ENCODE assay signal across 17 cellular contexts in the genomic region with DNA sequence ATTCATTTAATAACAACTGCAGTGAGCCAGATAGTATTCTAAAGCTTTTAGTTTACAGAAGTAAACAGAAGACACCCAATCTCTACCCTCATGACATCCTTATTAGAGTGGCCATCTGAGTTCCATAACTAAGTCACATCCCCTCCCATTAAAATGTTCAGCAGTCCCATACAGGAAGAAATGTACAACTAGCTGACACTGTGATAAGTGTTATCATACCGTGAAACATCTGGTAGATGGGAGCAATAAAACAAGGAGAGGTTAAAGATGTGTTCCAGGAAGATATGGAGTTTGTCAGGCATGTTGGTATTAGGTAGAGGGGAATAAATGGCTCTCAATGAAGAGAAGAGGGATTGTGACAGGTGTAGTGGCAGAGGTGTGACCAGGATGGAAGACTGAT.
DNase-seq lines count a peak whose midpoint lies in the region; ATAC-seq, FAIRE-seq and TF ChIP-seq lines count a peak whose summit lies in the region.
"Had no signal": no experiment of that assay in that cellular context is flagged by ENCODE, and none has a peak within 500 bp of the region (broad histone marks: within the 10 kb centered on the region; RNA-seq: fewer than 3 reads in every experiment).

No MANE protein-coding gene starts in this region.

- TF ChIP-seq POLR2A in A549 (IDR thresholded peaks at IDR 0.05; ENCODE audit: low read length): no peak

- POLR2A ChIA-PET in A549 (lab: Yijun Ruan, JAX): interaction anchor here (1.5 to 1.8 kb wide), 2 partner anchors 13 to 88 kb away, joined by 4 to 15 read pairs; no protein-coding TSS in a partner anchor

- DNase-seq in A549 (ENCODE audit: low read depth in 1 of 2, low spot score in 1 of 2): no peak
- no peak for DNase-seq in ascending aorta (ENCODE audit: low spot score in 2 of 2)
- peak; percentile 53 for DNase-seq in small intestine
- DNase-seq in NCI-H1694 (lab: John Stamatoyannopoulos, UW): no peak
- DNase-seq in NCI-H2029 (lab: John Stamatoyannopoulos, UW): no peak
- DNase-seq in amygdala (lab: John Stamatoyannopoulos, UW): no peak
- DNase-seq: DMS79, GOT3, KBM-7, MV-4-11, NCI-H187, NCI-H226, NCI-H82, PC-9 had no signal

- FAIRE-seq in A549 (lab: Jason Lieb, UNC) (no peak), small intestine (lab: Jason Lieb, UNC) (no peak)
- FAIRE-seq: GM12892, GM18507 had no signal

- H3K36me3 ChIP-seq in ACC112 (ENCODE audit: insufficient read depth, low read length): no peaks in the 10 kb centered on the region
- no peaks in the 10 kb centered on the region for H3K36me3 ChIP-seq in ascending aorta
- no peaks in the 10 kb centered on the region for H3K36me3 ChIP-seq in small intestine (ENCODE audit: control insufficient read depth in 2 of 2, insufficient read depth in 2 of 2, low read length in 2 of 2)

- no peak for ATAC-seq in A549

- H3K4me3 ChIP-seq in A549: no peak overlapping the region
- H3K4me3 ChIP-seq in ACC112 (ENCODE audit: low read depth, low read length): no peak overlapping the region
- H3K4me3 ChIP-seq in ascending aorta: no peak overlapping the region
- H3K4me3 ChIP-seq in small intestine (ENCODE audit: low read depth in 1 of 2, low read length in 2 of 2): no peak overlapping the region
- H3K4me3 ChIP-seq: PC-9 had no signal

- intact Hi-C loops in ascending aorta (cut with DNase I): loop anchor here (5.0 kb wide), 2 partner anchors 82 to 167 kb away; no protein-coding TSS in a partner anchor

- H3K27me3 ChIP-seq in ACC112 (ENCODE audit: insufficient read depth, low read length): no peaks in the 10 kb centered on the region
- no peaks in the 10 kb centered on the region for H3K27me3 ChIP-seq in ascending aorta
- no peaks in the 10 kb centered on the region for H3K27me3 ChIP-seq in small intestine (ENCODE audit: control insufficient read depth in 2 of 2, insufficient read depth in 2 of 2, low read length in 2 of 2)

- WGBS in A549 (ENCODE audit: missing lambda C conversion rate): 96% methylated on average over 1 of the region's 1 CpG
- WGBS in small intestine, 3 donors: 25 to 57% (median 29%) methylated on average over 1 of the region's 1 CpG

- H3K79me2 ChIP-seq in ACC112 (ENCODE audit: control insufficient read depth, insufficient read depth, low read length, unreplicated experiment): no peaks in the 10 kb centered on the region

- H3K27ac ChIP-seq in A549: peak overlapping the region; percentile 55 to 79; a peak in 5 of 6 replicates
- H3K27ac ChIP-seq in ACC112 (ENCODE audit: low read depth, low read length): 0 out of 2 replicates have a peak overlapping the region, but pooled peaks have one; percentile 31
- peak overlapping the region; percentile 76 to 82 for H3K27ac ChIP-seq in ascending aorta
- no peak overlapping the region for H3K27ac ChIP-seq in small intestine (ENCODE audit: low read depth in 1 of 2, low read length in 1 of 2)
- H3K27ac ChIP-seq: PC-9 had no signal

- TF ChIP-seq CTCF in A549 (IDR thresholded peaks at IDR 0.05) (no peak), ascending aorta (IDR thresholded peaks at IDR 0.05) (no peak)

- TF ChIP-seq RAD21 in A549 (conservative IDR thresholded peaks at IDR 0.05 in 1 of 2, IDR thresholded peaks at IDR 0.05 in 1 of 2): no peak

- H3K4me1 ChIP-seq in A549 (peaks cover 60% of the 10 kb centered on the region), ACC112 (ENCODE audit: control insufficient read depth, insufficient read depth, low read length, unreplicated experiment) (peaks cover 59% of the 10 kb centered on the region), ascending aorta (peaks cover 6 to 44% of the 10 kb centered on the region in 2 donors), small intestine (ENCODE audit: control insufficient read depth in 2 of 2, insufficient read depth in 1 of 2, low read depth in 1 of 2, low read length in 1 of 2) (no peaks in the 10 kb centered on the region)

- CTCF ChIA-PET in A549 (lab: Yijun Ruan, JAX): interaction anchor here (0.8 to 4.0 kb wide), 7 partner anchors 13 to 449 kb away, joined by 3 to 26 read pairs (median 3); partner anchors contain the start of gene CAV1

- no peak overlapping the region for H2AFZ ChIP-seq in ACC112 (ENCODE audit: low read length, unreplicated experiment)
- H2AFZ ChIP-seq: PC-9 had no signal

- no peak overlapping the region for H3K4me2 ChIP-seq in A549
- H3K4me2 ChIP-seq: PC-9 had no signal

- no peak for TF ChIP-seq EP300 in A549 (IDR thresholded peaks at IDR 0.05)

- H3K9me3 ChIP-seq in A549 (peaks cover 5% of the 10 kb centered on the region; the same call in 1 of the 3 replicates), ascending aorta (no peaks in the 10 kb centered on the region), small intestine (ENCODE audit: control insufficient read depth, low read depth) (no peaks in the 10 kb centered on the region)

TF ChIP-seq in A549, 52 proteins besides CTCF, POLR2A, EP300 and RAD21:
- TF ChIP-seq CBX2 (IDR thresholded peaks at IDR 0.05; ENCODE audit: borderline replicate concordance, low read depth) (no peak), HOXA7 (CRISPR knock-in tag; IDR thresholded peaks at IDR 0.05) (no peak), E2F6 (IDR thresholded peaks at IDR 0.05; ENCODE audit: borderline replicate concordance, low read depth) (no peak), MAZ (IDR thresholded peaks at IDR 0.05; ENCODE audit: borderline replicate concordance, low read depth, low read length) (no peak), USF2 (IDR thresholded peaks at IDR 0.05) (no peak), HES2 (IDR thresholded peaks at IDR 0.05) (no peak), NPAS2 (CRISPR knock-in tag; IDR thresholded peaks at IDR 0.05; ENCODE audit: borderline replicate concordance) (no peak), CHD2 (IDR thresholded peaks at IDR 0.05; ENCODE audit: low read length, partially characterized antibody) (no peak), HOXB5 (CRISPR knock-in tag; IDR thresholded peaks at IDR 0.05) (no peak), TFCP2L1 (CRISPR knock-in tag; IDR thresholded peaks at IDR 0.05) (no peak), CBX8 (IDR thresholded peaks at IDR 0.05) (no peak), EHMT2 (IDR thresholded peaks at IDR 0.05; ENCODE audit: low read depth) (no peak), MYC (IDR thresholded peaks at IDR 0.05; ENCODE audit: borderline replicate concordance, low read length) (no peak), JUN (IDR thresholded peaks at IDR 0.05) (no peak), EHF (CRISPR knock-in tag; IDR thresholded peaks at IDR 0.05) (no peak), RNF2 (IDR thresholded peaks at IDR 0.05; ENCODE audit: borderline replicate concordance, low read depth) (no peak), HEYL (CRISPR knock-in tag; IDR thresholded peaks at IDR 0.05) (no peak), ZSCAN20 (CRISPR knock-in tag; IDR thresholded peaks at IDR 0.05) (no peak)
- TF ChIP-seq, protein P1, sequence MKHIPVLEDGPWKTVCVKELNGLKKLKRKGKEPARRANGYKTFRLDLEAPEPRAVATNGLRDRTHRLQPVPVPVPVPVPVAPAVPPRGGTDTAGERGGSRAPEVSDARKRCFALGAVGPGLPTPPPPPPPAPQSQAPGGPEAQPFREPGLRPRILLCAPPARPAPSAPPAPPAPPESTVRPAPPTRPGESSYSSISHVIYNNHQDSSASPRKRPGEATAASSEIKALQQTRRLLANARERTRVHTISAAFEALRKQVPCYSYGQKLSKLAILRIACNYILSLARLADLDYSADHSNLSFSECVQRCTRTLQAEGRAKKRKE (CRISPR knock-in tag; IDR thresholded peaks at IDR 0.05; ENCODE audit: low read depth): no peak

Comparison
In these comparisons a context has a peak if more than half of its experiments do, and no peak if none do; other contexts are left out.
1. H3K27ac ChIP-seq: peak in A549 (2 of 2), ACC112 (single experiment) and ascending aorta (2 of 2); none in small intestine (0 of 2).